In genomic region chr1:198156745-198157240, GRCh38 we compare ENCODE assay signal across 8 cellular contexts. TPM values are rescaled to one million over a fixed set of nuclear protein-coding genes. Genes with fewer than 3 reads are reported as not detected.
A peak's percentile ranks its signal among the peaks of the same experiment; 100 is the strongest.
DNase-seq lines count a peak whose midpoint lies in the region; ATAC-seq, FAIRE-seq and TF ChIP-seq lines count a peak whose summit lies in the region.

Gene NEK7 (plus strand): TSS chr1:198156998. CDS start chr1:198232581, 75,583 bp downstream.

- H3K27me3 ChIP-seq in SU-DHL-6 (ENCODE audit: low read length) (no peaks in the 10 kb centered on the region), adrenal gland (no peaks in the 10 kb centered on the region), parathyroid adenoma (ENCODE audit: control insufficient read depth, insufficient read depth, low read length) (no peaks in the 10 kb centered on the region)

- peaks cover 11% of the 10 kb centered on the region for H3F3A ChIP-seq in SU-DHL-6 (ENCODE audit: insufficient read depth)

- peak within 1 kb of the TSS; percentile 82 for H3K4me2 ChIP-seq in SU-DHL-6 (ENCODE audit: low read depth, low read length, poor library complexity, severe bottlenecking)
- peak within 1 kb of the TSS; percentile 88 for H3K4me2 ChIP-seq in parathyroid adenoma (ENCODE audit: low read length)

- H4K20me1 ChIP-seq in SU-DHL-6 (ENCODE audit: low read depth, low read length): no peaks in the 10 kb centered on the region

- H3K27ac ChIP-seq in SU-DHL-6 (ENCODE audit: low read depth, low read length) (peak within 1 kb of the TSS; percentile 67), adrenal gland (peak within 1 kb of the TSS; percentile 88 to 98 (median 93)), parathyroid adenoma (peak within 1 kb of the TSS; percentile 79)

- H2AFZ ChIP-seq in SU-DHL-6 (ENCODE audit: low read depth, low read length, severe bottlenecking) (peak within 1 kb of the TSS; percentile 87), parathyroid adenoma (peak within 1 kb of the TSS; percentile 93)

- no peaks in the 10 kb centered on the region for H3K9me2 ChIP-seq in SU-DHL-6 (replicated peaks; ENCODE audit: insufficient read depth, low read length)

- H3K36me3 ChIP-seq in SU-DHL-6 (ENCODE audit: low read length) (no peaks in the 10 kb centered on the region), adrenal gland (replicated peaks in 1 of 2) (no peaks in the 10 kb centered on the region), parathyroid adenoma (ENCODE audit: control insufficient read depth, insufficient read depth, low read length) (no peaks in the 10 kb centered on the region)

- H3K9me3 ChIP-seq in SU-DHL-6 (ENCODE audit: insufficient read depth, low read length): no peaks in the 10 kb centered on the region
- H3K9me3 ChIP-seq in adrenal gland (replicated peaks in 1 of 3): no peaks in the 10 kb centered on the region
- no peaks in the 10 kb centered on the region for H3K9me3 ChIP-seq in parathyroid adenoma (ENCODE audit: control insufficient read depth, low read length)

- TF ChIP-seq POLR2A in GM12891 (IDR thresholded peaks at IDR 0.05; ENCODE audit: low read depth, low read length) (0 out of 2 replicates have a peak, but pooled peaks have one; percentile 45), adrenal gland (IDR thresholded peaks at IDR 0.05) (peak; percentile 86 to 91)

- intact Hi-C loops in adrenal gland (cut with DNase I): loop anchor here in 1 of 2 donors (5.0 to 10.0 kb wide), 2 partner anchors 69 to 208 kb away; no protein-coding TSS in a partner anchor
- intact Hi-C loops in cardiac septum (cut with DNase I): loop anchor here (2.0 to 10.0 kb wide), 5 partner anchors 38 to 382 kb away; partner anchors contain the start of gene DENND1B

- H3K79me2 ChIP-seq in SU-DHL-6 (ENCODE audit: insufficient read depth, low read length) (peaks cover 15% of the 10 kb centered on the region; the same call in 1 of the 2 replicates), parathyroid adenoma (peaks cover 10% of the 10 kb centered on the region)

- H3K4me1 ChIP-seq in adrenal gland (replicated peaks in 1 of 2): peaks cover 12 to 30% of the 10 kb centered on the region in 2 donors
- no peaks in the 10 kb centered on the region for H3K4me1 ChIP-seq in parathyroid adenoma

- peak; percentile 84 for FAIRE-seq in GM12891 (lab: Jason Lieb, UNC)

- TF ChIP-seq CTCF in SU-DHL-6 (IDR thresholded peaks at IDR 0.05; ENCODE audit: insufficient read depth, low read length, poor library complexity, severe bottlenecking): no peak
- TF ChIP-seq CTCF in adrenal gland (IDR thresholded peaks at IDR 0.05): peak in 2 of 6 experiments; percentile 3 to 18
- TF ChIP-seq CTCF in parathyroid adenoma (IDR thresholded peaks at IDR 0.05): no peak

- peak; percentile 57 for ATAC-seq in HG02642 (IDR thresholded peaks at IDR 0.05; ENCODE audit: poor library complexity, unreplicated experiment)

- DNase-seq in GM12891 (ENCODE audit: insufficient read length, low spot score) (peak; percentile 36), NCI-H1105 (lab: John Stamatoyannopoulos, UW) (peak; percentile 66), adrenal gland (peak; percentile 80 to 89 (median 86)), cardiac septum (ENCODE audit: low spot score) (peak; percentile 94), DMS79 treated with DMSO at 0.1 percent for 48 hours (lab: John Stamatoyannopoulos, UW) (no peak)

- H3K9ac ChIP-seq in SU-DHL-6 (ENCODE audit: low read length) (peak within 1 kb of the TSS; percentile 77), parathyroid adenoma (no peak within 1 kb of the TSS)

- WGBS in adrenal gland, 4 donors: 0 to 1% (median 1%) methylated on average over 7 to 63 of the region's 63 CpGs

- H3K4me3 ChIP-seq in SU-DHL-6 (ENCODE audit: insufficient read depth, low read length, poor library complexity, severe bottlenecking): peak within 1 kb of the TSS; percentile 89
- peak within 1 kb of the TSS; percentile 39 to 99 (median 98) for H3K4me3 ChIP-seq in adrenal gland
- H3K4me3 ChIP-seq in parathyroid adenoma (ENCODE audit: low read depth, low read length): peak within 1 kb of the TSS; percentile 84

TF ChIP-seq in GM12891, 5 proteins besides CTCF, POLR2A, EP300 and RAD21:
- TF ChIP-seq TAF1 (IDR thresholded peaks at IDR 0.05; ENCODE audit: low read depth, low read length) (no peak), SPI1 (IDR thresholded peaks at IDR 0.05; ENCODE audit: low read depth, low read length) (no peak), POLR2AphosphoS5 (IDR thresholded peaks at IDR 0.05; ENCODE audit: low read depth, low read length) (no peak), PAX5 (IDR thresholded peaks at IDR 0.05; ENCODE audit: insufficient read depth, low read length, severe bottlenecking) (no peak), POU2F2 (IDR thresholded peaks at IDR 0.05; ENCODE audit: low read depth, low read length) (no peak)

RNA-seq across cellular contexts. Expression of gene NEK7, which starts in this region (rescaled TPM):
- 9.0 TPM for polyA plus RNA-seq in GM12891 (2012; ENCODE audit: low read depth, missing spikeins)
- total RNA-seq in adrenal gland (100 to 1,000 TPM; 102 to 270 (median 216) TPM), cardiac septum (318 TPM)
- polyA plus RNA-seq in adrenal gland: 10 to 100 TPM; 34.0 to 90.9 (median 49.0) TPM
